In genomic region chr10:47768076-47768475, GRCh38 we compare ENCODE assay signal across 10 cellular contexts. TPM values are rescaled to one million over a fixed set of nuclear protein-coding genes. Genes with fewer than 3 reads are reported as not detected.
DNase-seq lines count a peak whose midpoint lies in the region; ATAC-seq, FAIRE-seq and TF ChIP-seq lines count a peak whose summit lies in the region.
"Not testable (repeated sequence)": the region's sequence is repeated elsewhere in the genome, so short reads cannot be mapped to it uniquely, and the experiment has no call there.
"Had no signal": no experiment of that assay in that cellular context is flagged by ENCODE, and none has a peak within 500 bp of the region (broad histone marks: within the 10 kb centered on the region; RNA-seq: fewer than 3 reads in every experiment).

No MANE protein-coding gene starts in this region.

- not testable (repeated sequence) for TF ChIP-seq CTCF in BJ (IDR thresholded peaks at IDR 0.05; ENCODE audit: insufficient read depth, low read depth, low read length); HFFc6 (IDR thresholded peaks at IDR 0.05); brain microvascular endothelial cell (IDR thresholded peaks at IDR 0.05; ENCODE audit: low read depth, low read length, missing control alignments); endothelial cell of umbilical vein (IDR thresholded peaks at IDR 0.05; ENCODE audit: extremely low read depth in 1 of 2, insufficient read depth in 1 of 2, low read depth in 1 of 2, low read length in 2 of 2); foreskin keratinocyte (conservative IDR thresholded peaks at IDR 0.05)

- not testable (repeated sequence) for H3K4me2 ChIP-seq in endothelial cell of umbilical vein (ENCODE audit: insufficient read depth, low read length); mesenchymal stem cell (ENCODE audit: low read length, poor library complexity, severe bottlenecking)

- not testable (repeated sequence) for H3K4me1 ChIP-seq in SJSA1 (replicated peaks); endothelial cell of umbilical vein (ENCODE audit: control insufficient read depth, extremely low read depth, insufficient read depth, low read length); foreskin keratinocyte; mesenchymal stem cell (ENCODE audit: control insufficient read depth, insufficient read depth, low read depth, low read length)

- not testable (repeated sequence) for H3K4ac ChIP-seq in mesenchymal stem cell (ENCODE audit: low read depth in 1 of 2, low read length in 2 of 2)

- not testable (repeated sequence) for BruUV-seq in endothelial cell of umbilical vein (replicated peaks; lab: Mats Ljungman, UMichigan)

- H2BK12ac ChIP-seq in mesenchymal stem cell (ENCODE audit: low read length in 2 of 2) = not testable (repeated sequence)

- in situ Hi-C loops in brain microvascular endothelial cell (cut with HindIII; ENCODE audit: low pct_ligation_motif_present, low sequenced_read_pairs) = not testable (repeated sequence)

- WGBS in mesenchymal stem cell = 75% methylated on average over 1 of the region's 3 CpGs

- not testable (repeated sequence) for H2AFZ ChIP-seq in endothelial cell of umbilical vein (ENCODE audit: low read depth, low read length); mesenchymal stem cell (ENCODE audit: low read depth, low read length)

- POLR2A ChIA-PET in BJ (lab: Charles Lee); endothelial cell of umbilical vein (lab: Charles Lee): not testable (repeated sequence)

- DNase-seq in BJ (ENCODE audit: low read depth) (peak; percentile 20), HFFc6 (peak; percentile 26), SJSA1 (ENCODE audit: low read depth in 1 of 2, low spot score in 2 of 2) (peak; percentile 25 to 32), brain microvascular endothelial cell (peak; percentile 43), endothelial cell of umbilical vein (ENCODE audit: low read depth, low spot score) (peak; percentile 39), foreskin keratinocyte (peak; percentile 0 to 21), mesenchymal stem cell (peak; percentile 31), skeletal muscle cell (ENCODE audit: low read depth) (peak; percentile 28)

- not testable (repeated sequence) for H3K4me1 Mint-ChIP-seq in HFFc6 (ENCODE audit: low read depth)

- not testable (repeated sequence) for H3K4me3 ChIP-seq in BJ (ENCODE audit: low read depth, low read length); SJSA1; brain microvascular endothelial cell (ENCODE audit: low read depth, low read length); endothelial cell of umbilical vein (replicated peaks in 1 of 3; ENCODE audit: insufficient read depth in 1 of 3, low read depth in 1 of 3, low read length in 3 of 3); mesenchymal stem cell (ENCODE audit: insufficient read depth in 1 of 2, low read depth in 1 of 2, low read length in 2 of 2); skeletal muscle cell (ENCODE audit: low read depth, low read length)

- not testable (repeated sequence) for TF ChIP-seq POLR2A in endothelial cell of umbilical vein (IDR thresholded peaks at IDR 0.05; ENCODE audit: low read depth, low read length)

- not testable (repeated sequence) for ATAC-seq in foreskin keratinocyte

- H3K9me3 Mint-ChIP-seq in HFFc6 = not testable (repeated sequence)

- FAIRE-seq in endothelial cell of umbilical vein (lab: Jason Lieb, UNC) = not testable (repeated sequence)

- not testable (repeated sequence) for H3K9me3 ChIP-seq in SJSA1 (replicated peaks); endothelial cell of umbilical vein (replicated peaks; ENCODE audit: control insufficient read depth, insufficient read depth, low read length); mesenchymal stem cell (ENCODE audit: control insufficient read depth, low read length)

- intact Hi-C loops in endothelial cell of umbilical vein (cut with micrococcal nuclease) = not testable (repeated sequence)

- not testable (repeated sequence) for H4K20me1 ChIP-seq in endothelial cell of umbilical vein (replicated peaks; ENCODE audit: control insufficient read depth, extremely low read depth, insufficient read depth, low read length)

- not testable (repeated sequence) for H3K4me3 Mint-ChIP-seq in HFFc6

- H3K18ac ChIP-seq in mesenchymal stem cell (ENCODE audit: low read depth in 1 of 2, low read length in 2 of 2) = not testable (repeated sequence)

- not testable (repeated sequence) for H4K91ac ChIP-seq in mesenchymal stem cell (ENCODE audit: low read length)

- not testable (repeated sequence) for H3K27me3 ChIP-seq in BJ (ENCODE audit: control insufficient read depth, insufficient read depth, low read length); SJSA1 (replicated peaks); brain microvascular endothelial cell (replicated peaks); endothelial cell of umbilical vein (ENCODE audit: control insufficient read depth in 2 of 2, insufficient read depth in 2 of 2, low read length in 2 of 2); foreskin keratinocyte; mesenchymal stem cell (ENCODE audit: control insufficient read depth in 1 of 2, insufficient read depth in 1 of 2, low read length in 2 of 2)

- H2BK120ac ChIP-seq in mesenchymal stem cell (ENCODE audit: low read depth, low read length) = not testable (repeated sequence)

- not testable (repeated sequence) for H3K27ac Mint-ChIP-seq in HFFc6

- H3K9me1 ChIP-seq in endothelial cell of umbilical vein (replicated peaks; ENCODE audit: control insufficient read depth, extremely low read depth, insufficient read depth, low read length) = not testable (repeated sequence)

- H3K79me1 ChIP-seq in mesenchymal stem cell (replicated peaks; ENCODE audit: low read length, poor library complexity, severe bottlenecking) = not testable (repeated sequence)

- H3K36me3 Mint-ChIP-seq in HFFc6 (ENCODE audit: low read depth) = not testable (repeated sequence)

- not testable (repeated sequence) for H2BK5ac ChIP-seq in mesenchymal stem cell (ENCODE audit: low read depth, low read length, poor library complexity, severe bottlenecking)

- H3K14ac ChIP-seq in mesenchymal stem cell (ENCODE audit: low read length in 2 of 2) = not testable (repeated sequence)

- CTCF ChIA-PET in BJ (lab: Yijun Ruan, JAX); endothelial cell of umbilical vein (lab: Charles Lee): not testable (repeated sequence)

- H2AK5ac ChIP-seq in mesenchymal stem cell (ENCODE audit: low read length, severe bottlenecking) = not testable (repeated sequence)

- not testable (repeated sequence) for H3K27me3 Mint-ChIP-seq in HFFc6 (ENCODE audit: insufficient read depth)

- H2BK15ac ChIP-seq in mesenchymal stem cell (ENCODE audit: low read depth, poor library complexity, severe bottlenecking) = not testable (repeated sequence)

- not testable (repeated sequence) for H3K23ac ChIP-seq in mesenchymal stem cell (ENCODE audit: low read length in 2 of 2)

- H3K79me2 ChIP-seq in endothelial cell of umbilical vein (ENCODE audit: control insufficient read depth, insufficient read depth, low read length) = not testable (repeated sequence)

- H4K8ac ChIP-seq in mesenchymal stem cell (ENCODE audit: low read length) = not testable (repeated sequence)

- H3K36me3 ChIP-seq in BJ (ENCODE audit: control insufficient read depth, insufficient read depth, low read length); SJSA1; brain microvascular endothelial cell (replicated peaks); endothelial cell of umbilical vein (ENCODE audit: control insufficient read depth in 2 of 2, extremely low read depth in 1 of 2, insufficient read depth in 2 of 2, low read length in 2 of 2); mesenchymal stem cell (ENCODE audit: control insufficient read depth in 1 of 2, insufficient read depth in 2 of 2, low read depth in 1 of 2, low read length in 2 of 2): not testable (repeated sequence)

- H3K9ac ChIP-seq in endothelial cell of umbilical vein (replicated peaks; ENCODE audit: extremely low read depth, insufficient read depth, low read length); mesenchymal stem cell (ENCODE audit: low read length): not testable (repeated sequence)

- H3K27ac ChIP-seq in SJSA1; brain microvascular endothelial cell; endothelial cell of umbilical vein (ENCODE audit: insufficient read depth, low read depth, low read length); foreskin keratinocyte; mesenchymal stem cell (ENCODE audit: low read length, poor library complexity, severe bottlenecking): not testable (repeated sequence)

- dilution Hi-C loops in endothelial cell of umbilical vein (cut with MboI; ENCODE audit: extremely low pct_ligation_motif_present, low sequenced_read_pairs) = not testable (repeated sequence)

RNA-seq across cellular contexts. Expression of gene SYT15B, which starts 4.7 kb away (rescaled TPM):
- 0.85 and 2.0 TPM in 2 replicates for polyA plus RNA-seq in BJ (2011; rRNA removed)
- polyA minus RNA-seq in BJ (2011; rRNA and poly(A)+ RNA removed) = 1.1 and 1.2 TPM in 2 replicates
- 1 to 10 TPM in 4 of 6 experiments, under 1 TPM in 2; 0.33 to 2.4 (median 1.9) TPM for total RNA-seq in HFFc6 (2021; fragmentation: NEBNext Ultra II Directional; extraction: Animal tissue kit (Norgen Biotek cat#: 25700))
- 1.0 and 9.3 TPM in 2 replicates for total RNA-seq in SJSA1 (2014; rRNA removed; shearing (Covaris generic))
- total RNA-seq in endothelial cell of umbilical vein = 0.18 TPM in 1 of 2 replicates, not detected in the other
- polyA plus RNA-seq in endothelial cell of umbilical vein = 0.08 and 0.14 TPM in 2 replicates
- polyA plus RNA-seq in endothelial cell of umbilical vein (2011; cell fraction: cytosol; rRNA removed) = 0.06 and 0.08 TPM in 2 replicates
- polyA plus RNA-seq in endothelial cell of umbilical vein (2011; cell fraction: nucleus; rRNA removed) = 0.05 and 0.39 TPM in 2 replicates
- 0.05 and 0.16 TPM in 2 replicates for polyA plus RNA-seq in endothelial cell of umbilical vein (2012)
- 0.25 TPM in 1 of 2 replicates, not detected in the other for polyA minus RNA-seq in endothelial cell of umbilical vein
- 0.41 TPM for polyA minus RNA-seq in endothelial cell of umbilical vein (2011; cell fraction: cytosol; rRNA and poly(A)+ RNA removed)
- polyA minus RNA-seq in endothelial cell of umbilical vein (2011; cell fraction: nucleus; rRNA and poly(A)+ RNA removed) = 0.10 TPM in 1 of 2 replicates, not detected in the other
- not detected in 2 replicates for total RNA-seq in foreskin keratinocyte
- not detected in 2 replicates for polyA plus RNA-seq in foreskin keratinocyte
- 0.07 TPM for polyA plus RNA-seq in mesenchymal stem cell (2013, experiment 1 of 2)
- polyA plus RNA-seq in mesenchymal stem cell (2013, experiment 2 of 2) = 0.07 TPM
- total RNA-seq: H7 had no signal
- polyA plus RNA-seq: naive thymus-derived CD4-positive, alpha-beta T cell had no signal
